ENCODE assay signal across 29 cellular contexts in the genomic region with DNA sequence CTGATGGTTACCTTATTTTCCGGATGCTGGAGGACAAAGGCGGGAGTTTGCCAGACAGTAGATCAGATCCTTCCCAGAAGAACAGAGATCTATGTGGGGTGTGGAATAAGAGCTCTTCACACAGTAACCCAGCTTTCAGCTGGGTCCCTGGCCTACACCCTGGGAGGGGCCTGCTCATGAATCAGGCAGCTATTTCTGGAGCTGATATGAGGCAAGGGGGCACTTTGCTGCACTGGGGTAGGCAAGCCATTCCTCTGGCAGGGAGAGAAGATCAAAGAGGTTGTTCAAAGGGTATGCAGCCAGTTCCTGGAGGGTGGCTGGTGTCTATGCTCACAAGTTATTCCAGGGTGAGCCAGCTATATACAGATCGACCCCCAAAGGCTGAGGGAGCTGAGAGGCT. TPM values are rescaled to one million over a fixed set of nuclear protein-coding genes. Genes with fewer than 3 reads are reported as not detected.
DNase-seq lines count a peak whose midpoint lies in the region; ATAC-seq and TF ChIP-seq lines count a peak whose summit lies in the region.
"Had no signal": no experiment of that assay in that cellular context is flagged by ENCODE, and none has a peak within 500 bp of the region (broad histone marks: within the 10 kb centered on the region; RNA-seq: fewer than 3 reads in every experiment).

No MANE protein-coding gene starts in this region.

- DNase-seq in HCT116 (ENCODE audit: low read depth, low spot score) (no peak), adrenal gland (peak in 1 of 7 donors; percentile 23), left cardiac atrium (peak; percentile 49), omental fat pad (ENCODE audit: low spot score) (no peak), SK-N-DZ (ENCODE audit: low spot score) (no peak), MM.1S (no peak), NCI-H345 treated with DMSO at 0.1 percent for 48 hours (lab: John Stamatoyannopoulos, UW; ENCODE audit: unreplicated experiment) (no peak)
- DNase-seq: activated CD8-positive, alpha-beta memory T cell treated with anti-CD3 and anti-CD28 coated beads for 24 hours; activated gamma-delta T cell treated with Interleukin-2 at 50 U/mL for 16 hours; activated naive CD8-positive, alpha-beta T cell treated with anti-CD3 and anti-CD28 coated beads, Interleukin-2, amount 50 U/mL, for 24 hours; activated T-cell treated with anti-CD3 and anti-CD28 coated beads, Interleukin-2, amount 50 U/mL, for 1 hour; BE2C; effector memory CD4-positive, alpha-beta T cell; islet precursor cell; Karpas-422; lower lobe of right lung; mucosa of descending colon; NCI-H1048; NCI-H1694 treated with DMSO at 0.1 percent for 48 hours; NCI-H2171 treated with DMSO at 0.1 percent for 48 hours; NCI-H526 treated with DMSO at 0.1 percent for 48 hours; T-helper 9 cell had no signal

- no peaks in the 10 kb centered on the region for H3K27me3 ChIP-seq in HCT116 (ENCODE audit: insufficient read depth, low read length)
- no peaks in the 10 kb centered on the region for H3K27me3 ChIP-seq in adrenal gland
- H3K27me3 ChIP-seq in MM.1S (replicated peaks; ENCODE audit: insufficient read depth, low read length): no peaks in the 10 kb centered on the region
- H3K27me3 ChIP-seq: BE2C, esophagus muscularis mucosa, neutrophil, suprapubic skin had no signal

- H3K79me2 ChIP-seq in HCT116 (ENCODE audit: insufficient read depth, low read length): peaks cover 11% of the 10 kb centered on the region; the same call in 1 of the 2 replicates
- no peaks in the 10 kb centered on the region for H3K79me2 ChIP-seq in MM.1S (ENCODE audit: low read length)

- H3K4me1 ChIP-seq in HCT116 (ENCODE audit: control insufficient read depth in 1 of 2, insufficient read depth in 2 of 2, low read length in 2 of 2) (peaks cover 57 to 73% of the 10 kb centered on the region in 2 experiments), adrenal gland (replicated peaks in 1 of 2) (peaks cover 44 to 51% of the 10 kb centered on the region in 2 donors), MM.1S (ENCODE audit: low read length) (peaks cover 24% of the 10 kb centered on the region)

- POLR2A ChIA-PET in HCT116 (lab: Charles Lee): interaction anchor here (1.2 kb wide), 1 partner anchor 123 kb away, joined by 3 read pairs; the partner anchor contains the start of gene HBEGF

- H3K27ac ChIP-seq in HCT116 (ENCODE audit: low read depth, low read length): peak overlapping the region; percentile 87; the same call in 1 of the 2 replicates
- peak overlapping the region in 3 of 5 donors; percentile 83 to 87 (median 83) for H3K27ac ChIP-seq in adrenal gland
- no peak overlapping the region for H3K27ac ChIP-seq in MM.1S (ENCODE audit: low read length)
- H3K27ac ChIP-seq: esophagus muscularis mucosa, lower lobe of right lung, suprapubic skin had no signal

- TF ChIP-seq CTCF in HCT116 (IDR thresholded peaks at IDR 0.05 in 2 of 3, conservative IDR thresholded peaks at IDR 0.05 in 1 of 3; ENCODE audit: borderline replicate concordance in 1 of 3, insufficient read depth in 1 of 3, low read depth in 2 of 3, low read length in 2 of 3) (no peak), adrenal gland (IDR thresholded peaks at IDR 0.05) (no peak), omental fat pad (IDR thresholded peaks at IDR 0.05) (no peak), MM.1S (IDR thresholded peaks at IDR 0.05; ENCODE audit: low read length) (no peak)

- H4K20me1 ChIP-seq in HCT116 (ENCODE audit: insufficient read depth) (no peaks in the 10 kb centered on the region), MM.1S (ENCODE audit: insufficient read depth, low read length) (no peaks in the 10 kb centered on the region)

- H3F3A ChIP-seq in MM.1S (ENCODE audit: insufficient read depth, low read length): 0 out of 2 replicates have a peak, but pooled peaks cover 3% of the 10 kb centered on the region

- H3K36me3 ChIP-seq in HCT116 (ENCODE audit: control insufficient read depth in 1 of 2, insufficient read depth in 2 of 2, low read length in 2 of 2) (no peaks in the 10 kb centered on the region), adrenal gland (replicated peaks in 1 of 2) (no peaks in the 10 kb centered on the region), MM.1S (replicated peaks; ENCODE audit: insufficient read depth, low read length) (no peaks in the 10 kb centered on the region)
- H3K36me3 ChIP-seq: BE2C, esophagus muscularis mucosa, lower lobe of right lung, neutrophil, suprapubic skin had no signal

- BruUV-seq in HCT116 (replicated peaks; lab: Mats Ljungman, UMichigan): no TSS peak

- H2AFZ ChIP-seq in HCT116 (ENCODE audit: low read depth, low read length, poor library complexity, severe bottlenecking) (no peak overlapping the region), MM.1S (ENCODE audit: low read length) (no peak overlapping the region)
- H2AFZ ChIP-seq: GM23338 had no signal

- RAD21 ChIA-PET in HCT116 (lab: Charles Lee; ENCODE audit: low non-redundant PET in 1 of 2, low total read pairs in 2 of 2, uncharacterized antibody in 2 of 2, unreplicated experiment in 2 of 2): no interaction called here

- H3K9ac ChIP-seq in HCT116 (ENCODE audit: low read length): peak overlapping the region; percentile 9
- H3K9ac ChIP-seq in MM.1S (ENCODE audit: low read length): no peak overlapping the region

- H3K4me2 ChIP-seq in HCT116 (ENCODE audit: low read length) (peak overlapping the region; percentile 73), MM.1S (ENCODE audit: low read depth, low read length) (no peak overlapping the region)
- H3K4me2 ChIP-seq: GM23338 had no signal

- intact Hi-C loops in HCT116 (cut with micrococcal nuclease) (loop anchor here (10.0 kb wide), 1 partner anchor 149 kb away; no protein-coding TSS in a partner anchor), adrenal gland (cut with DNase I) (no loop called here), left cardiac atrium (cut with DNase I) (loop anchor here in 1 of 2 donors (5.0 kb wide), 1 partner anchor 41 kb away; no protein-coding TSS in a partner anchor)

- ATAC-seq in HCT116 (no peak), left cardiac atrium (peak; percentile 66 to 67), omental fat pad (ENCODE audit: low FRiP score) (peak; percentile 35), GM19397 (IDR thresholded peaks at IDR 0.05; ENCODE audit: unreplicated experiment) (no peak)
- ATAC-seq: activated CD4-positive, CD25-positive, alpha-beta regulatory T cell treated with anti-CD3 and anti-CD28 coated beads, Interleukin-2, amount 50 U/mL, for 24 hours; activated naive CD8-positive, alpha-beta T cell treated with anti-CD3 and anti-CD28 coated beads, Interleukin-2, amount 50 U/mL, for 24 hours; GM23338; lower lobe of right lung; mucosa of descending colon; stimulated activated effector memory CD8-positive, alpha-beta T cell treated with anti-CD3 and anti-CD28 coated beads, Interleukin-12 subunit alpha, Interleukin-12 subunit beta, amount 100 ng/mL, for 72 hours had no signal

- CTCF ChIA-PET in HCT116 (lab: Charles Lee): interaction anchor here (0.9 to 1.3 kb wide), 4 partner anchors 17 to 135 kb away, joined by 3 to 6 read pairs (median 6); no protein-coding TSS in a partner anchor

- TF ChIP-seq RAD21 in HCT116 (IDR thresholded peaks at IDR 0.05; ENCODE audit: low read depth): no peak

- WGBS in adrenal gland, 4 donors: 64 to 92% (median 82%) methylated on average over 2 to 3 of the region's 3 CpGs

- H3K4me3 ChIP-seq in HCT116 (replicated peaks in 1 of 2; ENCODE audit: low read depth in 1 of 2, low read length in 2 of 2): peak overlapping the region in 1 of 2 experiments; percentile 25; a peak in 2 of 4 replicates
- H3K4me3 ChIP-seq in adrenal gland: no peak overlapping the region
- H3K4me3 ChIP-seq in MM.1S (ENCODE audit: low read length): no peak overlapping the region
- H3K4me3 ChIP-seq: esophagus muscularis mucosa, GM23338, lower lobe of right lung, mucosa of descending colon, suprapubic skin had no signal

- H3K9me2 ChIP-seq in HCT116 (ENCODE audit: insufficient read depth) (no peaks in the 10 kb centered on the region), MM.1S (replicated peaks; ENCODE audit: insufficient read depth, low read length) (no peaks in the 10 kb centered on the region)

- TF ChIP-seq POLR2A in HCT116 (IDR thresholded peaks at IDR 0.05; ENCODE audit: borderline replicate concordance, extremely low read depth, insufficient read depth, insufficient read length): no peak
- TF ChIP-seq POLR2A in adrenal gland (IDR thresholded peaks at IDR 0.05): no peak

- H3K9me3 ChIP-seq in HCT116 (ENCODE audit: control insufficient read depth in 1 of 2, insufficient read depth in 1 of 2, low read depth in 1 of 2, low read length in 2 of 2) (no peaks in the 10 kb centered on the region), adrenal gland (replicated peaks in 1 of 3) (no peaks in the 10 kb centered on the region), MM.1S (replicated peaks; ENCODE audit: insufficient read depth, low read length) (no peaks in the 10 kb centered on the region)
- H3K9me3 ChIP-seq: BE2C, esophagus muscularis mucosa, lower lobe of right lung, mucosa of descending colon, neutrophil, suprapubic skin had no signal

TF ChIP-seq in HCT116, 20 proteins besides CTCF, POLR2A, EP300 and RAD21:
- TF ChIP-seq SP1 (IDR thresholded peaks at IDR 0.05; ENCODE audit: low read depth) (0 out of 2 replicates have a peak, but pooled peaks have one; percentile 36), SIN3A (IDR thresholded peaks at IDR 0.05; ENCODE audit: low read depth) (no peak)
TF ChIP-seq in HCT116: peak in this region for 1.

RNA-seq across cellular contexts. Expression of gene CYSTM1, which starts 48.6 kb away (rescaled TPM):
- total RNA-seq in HCT116 (2021; ENCODE audit: unreplicated experiment) (56.0 TPM), adrenal gland (100 to 1,000 TPM; 145 to 605 (median 189) TPM), left cardiac atrium (10 to 100 TPM; 61.7 to 74.6 TPM), omental fat pad (100 to 1,000 TPM; 105 to 164 (median 140) TPM)
- polyA plus RNA-seq in HCT116 (2012): 92.6 and 95.7 TPM in 2 replicates
- polyA plus RNA-seq in adrenal gland: 100 to 1,000 TPM; 126 to 188 (median 152) TPM
- polyA plus RNA-seq in SK-N-DZ (2014; cell fraction: cytosol; rRNA removed): 14.0 and 24.5 TPM in 2 replicates
- polyA plus RNA-seq in SK-N-DZ (2014; cell fraction: nucleus; rRNA removed): 9.5 and 9.9 TPM in 2 replicates

Comparison
In these comparisons a context has a peak if more than half of its experiments do, and no peak if none do; other contexts are left out.
1. ATAC-seq: peak in left cardiac atrium (2 of 2) and omental fat pad (single experiment); none in HCT116 (single experiment) and GM19397 (single experiment).